In genomic region chr5:776862-777711, GRCh38 we compare ENCODE assay signal across 16 cellular contexts. TPM values are rescaled to one million over a fixed set of nuclear protein-coding genes. Genes with fewer than 3 reads are reported as not detected.
DNase-seq lines count a peak whose midpoint lies in the region; ATAC-seq, FAIRE-seq and TF ChIP-seq lines count a peak whose summit lies in the region.
"Had no signal": no experiment of that assay in that cellular context is flagged by ENCODE, and none has a peak within 500 bp of the region (broad histone marks: within the 10 kb centered on the region; RNA-seq: fewer than 3 reads in every experiment).

No MANE protein-coding gene starts in this region.

- H3K4me1 ChIP-seq in pancreas (peaks cover 0 to 7% (median 5%) of the 10 kb centered on the region in 3 donors), lower lobe of right lung (no peaks in the 10 kb centered on the region), BE2C (no peaks in the 10 kb centered on the region)

- ATAC-seq in pancreas (no peak), lower lobe of right lung (no peak), GM18909 (IDR thresholded peaks at IDR 0.05; ENCODE audit: poor library complexity, unreplicated experiment) (no peak)
- ATAC-seq: activated CD4-positive, CD25-positive, alpha-beta regulatory T cell treated with anti-CD3 and anti-CD28 coated beads, Interleukin-2, amount 50 U/mL, for 24 hours had no signal

- 88 to 93% methylated on average over 42 of the region's 42 CpGs for WGBS in pancreas, 2 donors

- no peaks in the 10 kb centered on the region for H3K9me3 ChIP-seq in pancreas
- no peaks in the 10 kb centered on the region for H3K9me3 ChIP-seq in lower lobe of right lung
- H3K9me3 ChIP-seq in BE2C: no peaks in the 10 kb centered on the region

- H3K27me3 ChIP-seq in pancreas (no peaks in the 10 kb centered on the region), lower lobe of right lung (ENCODE audit: low read depth) (no peaks in the 10 kb centered on the region), BE2C (no peaks in the 10 kb centered on the region)

- FAIRE-seq in pancreas (lab: Jason Lieb, UNC) (no peak), RCC 7860 (lab: Jason Lieb, UNC) (no peak)

- H3K4me3 ChIP-seq in pancreas (no peak overlapping the region), lower lobe of right lung (no peak overlapping the region), BE2C (ENCODE audit: low read depth, low read length) (no peak overlapping the region)
- H3K4me3 ChIP-seq: coronary artery had no signal

- H3K27ac ChIP-seq in pancreas (no peak overlapping the region), lower lobe of right lung (no peak overlapping the region)
- H3K27ac ChIP-seq: coronary artery had no signal

- TF ChIP-seq CTCF in pancreas (IDR thresholded peaks at IDR 0.05) (no peak), lower lobe of right lung (IDR thresholded peaks at IDR 0.05) (no peak), BE2C (IDR thresholded peaks at IDR 0.05; ENCODE audit: low read depth, low read length) (no peak)

- peak; percentile 3 for DNase-seq in AG08395 (ENCODE audit: low spot score)
- DNase-seq in GM03348 (ENCODE audit: low spot score): peak; percentile 12
- DNase-seq in epidermal melanocyte (ENCODE audit: insufficient read length, low spot score): peak; percentile 7
- peak in 4 of 6 donors; percentile 17 to 62 (median 26) for DNase-seq in pancreas
- no peak for DNase-seq in lower lobe of right lung
- no peak for DNase-seq in BE2C
- no peak for DNase-seq in RCC 7860 (ENCODE audit: low spot score)
- DNase-seq: amygdala; COR-L47; MV-4-11; stimulated activated CD4-positive, alpha-beta T cell treated with anti-CD3 and anti-CD28 coated beads, Interleukin-4, amount 100 ng/mL, for 24 hours had no signal

- no peaks in the 10 kb centered on the region for H3K36me3 ChIP-seq in pancreas
- H3K36me3 ChIP-seq in lower lobe of right lung: no peaks in the 10 kb centered on the region
- H3K36me3 ChIP-seq in BE2C: no peaks in the 10 kb centered on the region

- intact Hi-C loops in pancreas (cut with DNase I) (loop anchor here in 1 of 3 donors (10.0 kb wide), 1 partner anchor 92 kb away; no protein-coding TSS in a partner anchor), lower lobe of right lung (cut with DNase I) (no loop called here)

RNA-seq across cellular contexts. Expression of gene ZDHHC11B, which starts 7.4 kb away (rescaled TPM):
- total RNA-seq in pancreas (1 to 10 TPM; 2.8 to 7.5 (median 5.0) TPM), lower lobe of right lung (14.9 TPM)
- polyA plus RNA-seq in pancreas: 10 to 100 TPM in 1 of 2 donors, 1 to 10 TPM in 1; 6.6 to 19.9 TPM
- polyA plus RNA-seq in BE2C (2012; ENCODE audit: insufficient read depth, insufficient read length, low read depth): 21.0 TPM
- total RNA-seq: pulmonary artery endothelial cell had no signal
- polyA plus RNA-seq: fibroblast of lung had no signal

Comparison
In these comparisons a context has a peak if more than half of its experiments do, and no peak if none do; other contexts are left out.
1. DNase-seq: peak in AG08395 (single experiment), GM03348 (single experiment), epidermal melanocyte (single experiment) and pancreas (4 of 6); none in lower lobe of right lung (single experiment), BE2C (single experiment) and RCC 7860 (single experiment).